13 cellular contexts compared by ENCODE assay signal in genomic region chr4:133808151-133808550, GRCh38.
"Had no signal": no experiment of that assay in that cellular context is flagged by ENCODE, and none has a peak within 500 bp of the region (broad histone marks: within the 10 kb centered on the region; RNA-seq: fewer than 3 reads in every experiment).

No MANE protein-coding gene starts in this region.

- H3K4me1 Mint-ChIP-seq: nephron progenitor cell had no signal

- H3K27ac Mint-ChIP-seq: activated naive CD8-positive, alpha-beta T cell; nephron progenitor cell had no signal

- FAIRE-seq: kidney had no signal

- H3K4me3 Mint-ChIP-seq: activated naive CD8-positive, alpha-beta T cell; nephron progenitor cell had no signal

- H3K27me3 ChIP-seq: gastrocnemius medialis had no signal

- H3K9me3 ChIP-seq: psoas muscle had no signal

- H3K36me3 ChIP-seq: gastrocnemius medialis had no signal

- H3K27ac ChIP-seq: gastrocnemius medialis, psoas muscle had no signal

- H3K4me1 ChIP-seq: gastrocnemius medialis, psoas muscle had no signal

- ATAC-seq: activated CD4-positive, CD25-positive, alpha-beta regulatory T cell treated with anti-CD3 and anti-CD28 coated beads, Interleukin-2, amount 50 U/mL, for 24 hours; gastrocnemius medialis; left ventricle myocardium superior; psoas muscle; sciatic nerve had no signal

- DNase-seq: amygdala; gastrocnemius medialis; kidney; left ventricle myocardium superior; mesendoderm; nephron progenitor cell; psoas muscle; stimulated activated CD4-positive, alpha-beta T cell treated with anti-CD3 and anti-CD28 coated beads, Interleukin-12 subunit alpha, Interleukin-12 subunit beta, amount 100 ng/mL, for 4 hours; stimulated activated naive CD4-positive, alpha-beta T cell; trophoblast cell had no signal

- H3K9me3 Mint-ChIP-seq: nephron progenitor cell had no signal

- H3K4me3 ChIP-seq: gastrocnemius medialis, psoas muscle had no signal

- H3K36me3 Mint-ChIP-seq: activated naive CD8-positive, alpha-beta T cell had no signal

- H3K27me3 Mint-ChIP-seq: activated naive CD8-positive, alpha-beta T cell had no signal
